ENCODE assay signal across 17 cellular contexts in genomic region chr20:9611921-9612320, GRCh38.
DNase-seq lines count a peak whose midpoint lies in the region; ATAC-seq and TF ChIP-seq lines count a peak whose summit lies in the region.
"Had no signal": no experiment of that assay in that cellular context is flagged by ENCODE, and none has a peak within 500 bp of the region (broad histone marks: within the 10 kb centered on the region; RNA-seq: fewer than 3 reads in every experiment).

No MANE protein-coding gene starts in this region.

- no peak for TF ChIP-seq POLR2A in heart left ventricle (IDR thresholded peaks at IDR 0.05)
- TF ChIP-seq POLR2A in esophagus muscularis mucosa (IDR thresholded peaks at IDR 0.05; ENCODE audit: low read depth), result no peak

- TF ChIP-seq CTCF in heart left ventricle (IDR thresholded peaks at IDR 0.05) (no peak), esophagus muscularis mucosa (IDR thresholded peaks at IDR 0.05) (no peak)

- H2BK12ac ChIP-seq in neuronal stem cell (ENCODE audit: low read length), result no peak overlapping the region

- intact Hi-C loops in Right ventricle myocardium inferior (cut with DNase I), result loop anchor here (10.0 kb wide), 1 partner anchor 857 kb away; no protein-coding TSS in a partner anchor
- intact Hi-C loops in heart left ventricle (cut with DNase I), result loop anchor here in 7 of 10 donors (2.0 to 10.0 kb wide), 10 partner anchors 145 to 1935 kb away; no protein-coding TSS in a partner anchor
- intact Hi-C loops in esophagus muscularis mucosa (cut with DNase I), result no loop called here

- H3K36me3 ChIP-seq in heart left ventricle (no peaks in the 10 kb centered on the region), esophagus muscularis mucosa (no peaks in the 10 kb centered on the region), neuronal stem cell (replicated peaks in 1 of 2; ENCODE audit: control insufficient read depth in 2 of 2, insufficient read depth in 2 of 2, low read length in 2 of 2) (no peaks in the 10 kb centered on the region)
- H3K36me3 ChIP-seq: BLaER1 treated with 17β-estradiol and CSF1 and Interleukin-3, amounts not matched to agents 10 nM and 100 nM had no signal

- WGBS in heart left ventricle, 4 donors, result 84 to 88% (median 87%) methylated on average over 9 of the region's 9 CpGs
- 93% methylated on average over 9 of the region's 9 CpGs for WGBS in esophagus muscularis mucosa
- no CpG with 5 or more reads among the region's 9 CpGs for WGBS in neuronal stem cell (ENCODE audit: extremely low coverage in 2 of 2, insufficient read length in 2 of 2, insufficient replicate concordance in 1 of 2), 2 donors

- H3K9me3 ChIP-seq in heart left ventricle (no peaks in the 10 kb centered on the region), esophagus muscularis mucosa (no peaks in the 10 kb centered on the region), neuronal stem cell (replicated peaks in 1 of 2; ENCODE audit: control insufficient read depth in 2 of 2, insufficient read depth in 1 of 2, low read depth in 1 of 2, low read length in 2 of 2) (no peaks in the 10 kb centered on the region)
- H3K9me3 ChIP-seq: A549, Caco-2 had no signal

- H3K4me3 ChIP-seq in heart left ventricle (no peak overlapping the region), esophagus muscularis mucosa (no peak overlapping the region), neuronal stem cell (ENCODE audit: low read length in 2 of 2) (no peak overlapping the region)
- H3K4me3 ChIP-seq: A549; BLaER1 treated with 17β-estradiol and CSF1 and Interleukin-3, amounts not matched to agents 10 nM and 100 nM had no signal

- H3K4ac ChIP-seq in neuronal stem cell (ENCODE audit: low read length), result no peak overlapping the region

- no peak overlapping the region for H2BK15ac ChIP-seq in neuronal stem cell (ENCODE audit: low read length)

- no peak overlapping the region for H2BK120ac ChIP-seq in neuronal stem cell (ENCODE audit: low read depth, low read length)

- no peak overlapping the region for H3K23ac ChIP-seq in neuronal stem cell (ENCODE audit: low read depth, low read length, poor library complexity)

- H3K4me2 ChIP-seq in neuronal stem cell (ENCODE audit: insufficient read depth, low read length, poor library complexity, severe bottlenecking), result no peak overlapping the region
- H3K4me2 ChIP-seq: A549; BLaER1 treated with 17β-estradiol and CSF1 and Interleukin-3, amounts not matched to agents 10 nM and 100 nM had no signal

- peak overlapping the region; percentile 29 for H2AK5ac ChIP-seq in neuronal stem cell (ENCODE audit: low read depth, low read length)

- peaks cover 0 to 5% (median 0%) of the 10 kb centered on the region in 12 donors for H3K4me1 ChIP-seq in heart left ventricle
- no peaks in the 10 kb centered on the region for H3K4me1 ChIP-seq in esophagus muscularis mucosa
- H3K4me1 ChIP-seq in neuronal stem cell (ENCODE audit: control insufficient read depth in 2 of 2, insufficient read depth in 1 of 2, low read depth in 1 of 2, low read length in 2 of 2), result peaks cover 0 to 1% of the 10 kb centered on the region in 2 donors
- H3K4me1 ChIP-seq: A549, Caco-2 had no signal

- H3K27me3 ChIP-seq in heart left ventricle (peaks cover 0 to 13% (median 0%) of the 10 kb centered on the region in 9 donors), esophagus muscularis mucosa (no peaks in the 10 kb centered on the region), neuronal stem cell (ENCODE audit: control insufficient read depth in 3 of 3, insufficient read depth in 3 of 3, low read depth in 1 of 3, low read length in 3 of 3) (no peaks in the 10 kb centered on the region)

- H3K14ac ChIP-seq in neuronal stem cell (ENCODE audit: low read length), result no peak overlapping the region

- ATAC-seq in Right ventricle myocardium inferior (no peak), heart left ventricle (no peak), GM21717 (IDR thresholded peaks at IDR 0.05; ENCODE audit: unreplicated experiment) (no peak)
- ATAC-seq: A549; CD8-positive, alpha-beta T cell had no signal

- no peak overlapping the region for H2BK5ac ChIP-seq in neuronal stem cell (ENCODE audit: low read length)

- H3K79me1 ChIP-seq in neuronal stem cell (ENCODE audit: low read depth, low read length), result no peaks in the 10 kb centered on the region

- peak; percentile 60 for DNase-seq in Right ventricle myocardium inferior (ENCODE audit: missing footprints)
- no peak for DNase-seq in heart left ventricle
- DNase-seq in esophagus muscularis mucosa (ENCODE audit: extremely low spot score), result peak; percentile 81
- no peak for DNase-seq in neuronal stem cell (ENCODE audit: low spot score)
- no peak for DNase-seq in NCI-H2171 (lab: John Stamatoyannopoulos, UW)
- DNase-seq: AML-193; Caco-2; Calu3; CD4-positive, alpha-beta T cell; CD8-positive, alpha-beta T cell; DMS79 treated with DMSO at 0.1 percent for 48 hours; GF-D8 had no signal

- no peak overlapping the region for H3K18ac ChIP-seq in neuronal stem cell (ENCODE audit: low read length)

- H3K27ac ChIP-seq in heart left ventricle (no peak overlapping the region), esophagus muscularis mucosa (replicated peaks in 1 of 4) (no peak overlapping the region), neuronal stem cell (replicated peaks; ENCODE audit: low read length) (no peak overlapping the region)
- H3K27ac ChIP-seq: 22Rv1; A549; BLaER1 treated with 17β-estradiol and CSF1 and Interleukin-3, amounts not matched to agents 10 nM and 100 nM; C4-2B had no signal

- no peak overlapping the region for H4K8ac ChIP-seq in neuronal stem cell (ENCODE audit: low read depth, low read length)

- no peak overlapping the region for H4K91ac ChIP-seq in neuronal stem cell (ENCODE audit: low read depth, low read length, poor library complexity)

- no peak for TF ChIP-seq EP300 in esophagus muscularis mucosa (IDR thresholded peaks at IDR 0.05)

- no peak overlapping the region for H3K9ac ChIP-seq in neuronal stem cell (ENCODE audit: low read depth, low read length, poor library complexity)
- H3K9ac ChIP-seq: BLaER1 treated with 17β-estradiol and CSF1 and Interleukin-3, amounts not matched to agents 10 nM and 100 nM had no signal

- H2AFZ ChIP-seq in neuronal stem cell (ENCODE audit: low read length), result no peak overlapping the region

Comparison
In these comparisons a context has a peak if more than half of its experiments do, and no peak if none do; other contexts are left out.
1. DNase-seq: peak in Right ventricle myocardium inferior (single experiment) and esophagus muscularis mucosa (single experiment); none in heart left ventricle (0 of 5), neuronal stem cell (single experiment) and NCI-H2171 (single experiment).